Comparison of ENCODE assay signal across 7 cellular contexts in genomic region chr13:107205318-107206112, GRCh38.
A peak's percentile ranks its signal among the peaks of the same experiment; 100 is the strongest.
DNase-seq lines count a peak whose midpoint lies in the region; ATAC-seq and TF ChIP-seq lines count a peak whose summit lies in the region.

No MANE protein-coding gene starts in this region.

- DNase-seq in H7 = peak; percentile 75
- DNase-seq in SKM-1 treated with dmso at 0.1 percent for 144 hours (lab: John Stamatoyannopoulos, UW; ENCODE audit: unreplicated experiment) = peak; percentile 49
- peak; percentile 42 to 89 (median 62) for DNase-seq in adrenal gland
- peak; percentile 71 for DNase-seq in left ventricle myocardium superior
- DNase-seq in gastrocnemius medialis = peak in 1 of 2 donors; percentile 14

- 19 to 27% (median 25%) methylated on average over 16 of the region's 16 CpGs for WGBS in adrenal gland, 4 donors

- in situ Hi-C loops in gastrocnemius medialis (cut with MboI; ENCODE audit: low sequenced_read_pairs in 4 of 4) = loop anchor here in 3 of 4 donors (5.0 to 25.0 kb wide), 3 partner anchors 457 to 957 kb away; no protein-coding TSS in a partner anchor

- ATAC-seq in left ventricle myocardium superior (peak; percentile 74), gastrocnemius medialis (peak in 1 of 2 donors; percentile 55)

- intact Hi-C loops in adrenal gland (cut with DNase I) = loop anchor here in 1 of 2 donors (10.0 kb wide), 1 partner anchor 949 kb away; no protein-coding TSS in a partner anchor
- intact Hi-C loops in left ventricle myocardium superior (cut with micrococcal nuclease) = no loop called here
- intact Hi-C loops in gastrocnemius medialis (cut with DNase I; ENCODE audit: low total_unique reads) = loop anchor here (5.0 kb wide), 1 partner anchor 952 kb away; no protein-coding TSS in a partner anchor

- H3K36me3 ChIP-seq in H7 (replicated peaks; ENCODE audit: control insufficient read depth, insufficient read depth, low read length) = no peaks in the 10 kb centered on the region
- H3K36me3 ChIP-seq in adrenal gland (replicated peaks in 1 of 2) = no peaks in the 10 kb centered on the region
- no peaks in the 10 kb centered on the region for H3K36me3 ChIP-seq in gastrocnemius medialis

- no peak overlapping the region for H3K4me3 ChIP-seq in H7 (ENCODE audit: insufficient read depth, low read depth, low read length)
- no peak overlapping the region for H3K4me3 ChIP-seq in adrenal gland
- H3K4me3 ChIP-seq in gastrocnemius medialis = no peak overlapping the region

- H3K27ac ChIP-seq in adrenal gland (no peak overlapping the region), gastrocnemius medialis (peak overlapping the region in 1 of 4 donors; percentile 7)

- H3K9me3 ChIP-seq in adrenal gland (replicated peaks in 1 of 3) (no peaks in the 10 kb centered on the region), gastrocnemius medialis (no peaks in the 10 kb centered on the region)

- no peaks in the 10 kb centered on the region for H3K4me1 ChIP-seq in adrenal gland (replicated peaks in 1 of 2)
- peaks cover 0 to 7% of the 10 kb centered on the region in 2 donors for H3K4me1 ChIP-seq in gastrocnemius medialis

- TF ChIP-seq CTCF in GM12873 (IDR thresholded peaks at IDR 0.05; ENCODE audit: insufficient read depth, low read depth, low read length, missing control alignments) = peak; percentile 92
- peak; percentile 96 for TF ChIP-seq CTCF in LNCAP (IDR thresholded peaks at IDR 0.05)
- TF ChIP-seq CTCF in adrenal gland (IDR thresholded peaks at IDR 0.05) = peak; percentile 71 to 98 (median 87)
- peak; percentile 57 to 90 (median 64) for TF ChIP-seq CTCF in gastrocnemius medialis (IDR thresholded peaks at IDR 0.05 in 4 of 5, conservative IDR thresholded peaks at IDR 0.05 in 1 of 5)

- TF ChIP-seq POLR2A in adrenal gland (IDR thresholded peaks at IDR 0.05) = no peak
- no peak for TF ChIP-seq POLR2A in gastrocnemius medialis (IDR thresholded peaks at IDR 0.05)

- H3K27me3 ChIP-seq in H7 (ENCODE audit: control insufficient read depth, insufficient read depth, low read length) = no peaks in the 10 kb centered on the region
- H3K27me3 ChIP-seq in adrenal gland = no peaks in the 10 kb centered on the region
- H3K27me3 ChIP-seq in gastrocnemius medialis = no peaks in the 10 kb centered on the region
